1 cellular context compared by ENCODE assay signal in the genomic region with DNA sequence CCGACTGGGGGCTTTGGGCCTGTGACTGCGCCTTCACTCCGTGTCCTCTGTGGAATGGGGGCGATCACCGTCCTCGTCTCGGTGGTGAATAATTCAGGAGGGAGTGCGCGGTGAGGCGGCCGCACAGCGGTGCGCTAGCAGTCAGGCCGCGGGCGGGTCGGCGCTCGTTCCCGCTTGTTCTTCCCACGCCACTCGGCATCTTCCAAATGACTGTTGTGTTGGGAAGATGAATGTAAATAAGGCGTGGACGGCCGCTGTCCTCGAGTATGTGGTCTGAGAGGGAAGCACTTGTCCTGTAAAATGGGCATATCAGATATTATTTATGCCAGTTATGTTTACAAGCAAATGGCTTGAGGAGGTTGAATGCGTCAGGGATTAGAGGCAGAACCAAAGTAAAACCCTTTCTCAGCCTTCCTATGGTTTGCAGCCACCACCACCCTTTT.
TF ChIP-seq lines count a peak whose summit lies in the region.

No MANE protein-coding gene starts in this region.

TF ChIP-seq in GM23338, 12 proteins besides CTCF, POLR2A, EP300 and RAD21 (continued from another document):
- TF ChIP-seq, protein P1, sequence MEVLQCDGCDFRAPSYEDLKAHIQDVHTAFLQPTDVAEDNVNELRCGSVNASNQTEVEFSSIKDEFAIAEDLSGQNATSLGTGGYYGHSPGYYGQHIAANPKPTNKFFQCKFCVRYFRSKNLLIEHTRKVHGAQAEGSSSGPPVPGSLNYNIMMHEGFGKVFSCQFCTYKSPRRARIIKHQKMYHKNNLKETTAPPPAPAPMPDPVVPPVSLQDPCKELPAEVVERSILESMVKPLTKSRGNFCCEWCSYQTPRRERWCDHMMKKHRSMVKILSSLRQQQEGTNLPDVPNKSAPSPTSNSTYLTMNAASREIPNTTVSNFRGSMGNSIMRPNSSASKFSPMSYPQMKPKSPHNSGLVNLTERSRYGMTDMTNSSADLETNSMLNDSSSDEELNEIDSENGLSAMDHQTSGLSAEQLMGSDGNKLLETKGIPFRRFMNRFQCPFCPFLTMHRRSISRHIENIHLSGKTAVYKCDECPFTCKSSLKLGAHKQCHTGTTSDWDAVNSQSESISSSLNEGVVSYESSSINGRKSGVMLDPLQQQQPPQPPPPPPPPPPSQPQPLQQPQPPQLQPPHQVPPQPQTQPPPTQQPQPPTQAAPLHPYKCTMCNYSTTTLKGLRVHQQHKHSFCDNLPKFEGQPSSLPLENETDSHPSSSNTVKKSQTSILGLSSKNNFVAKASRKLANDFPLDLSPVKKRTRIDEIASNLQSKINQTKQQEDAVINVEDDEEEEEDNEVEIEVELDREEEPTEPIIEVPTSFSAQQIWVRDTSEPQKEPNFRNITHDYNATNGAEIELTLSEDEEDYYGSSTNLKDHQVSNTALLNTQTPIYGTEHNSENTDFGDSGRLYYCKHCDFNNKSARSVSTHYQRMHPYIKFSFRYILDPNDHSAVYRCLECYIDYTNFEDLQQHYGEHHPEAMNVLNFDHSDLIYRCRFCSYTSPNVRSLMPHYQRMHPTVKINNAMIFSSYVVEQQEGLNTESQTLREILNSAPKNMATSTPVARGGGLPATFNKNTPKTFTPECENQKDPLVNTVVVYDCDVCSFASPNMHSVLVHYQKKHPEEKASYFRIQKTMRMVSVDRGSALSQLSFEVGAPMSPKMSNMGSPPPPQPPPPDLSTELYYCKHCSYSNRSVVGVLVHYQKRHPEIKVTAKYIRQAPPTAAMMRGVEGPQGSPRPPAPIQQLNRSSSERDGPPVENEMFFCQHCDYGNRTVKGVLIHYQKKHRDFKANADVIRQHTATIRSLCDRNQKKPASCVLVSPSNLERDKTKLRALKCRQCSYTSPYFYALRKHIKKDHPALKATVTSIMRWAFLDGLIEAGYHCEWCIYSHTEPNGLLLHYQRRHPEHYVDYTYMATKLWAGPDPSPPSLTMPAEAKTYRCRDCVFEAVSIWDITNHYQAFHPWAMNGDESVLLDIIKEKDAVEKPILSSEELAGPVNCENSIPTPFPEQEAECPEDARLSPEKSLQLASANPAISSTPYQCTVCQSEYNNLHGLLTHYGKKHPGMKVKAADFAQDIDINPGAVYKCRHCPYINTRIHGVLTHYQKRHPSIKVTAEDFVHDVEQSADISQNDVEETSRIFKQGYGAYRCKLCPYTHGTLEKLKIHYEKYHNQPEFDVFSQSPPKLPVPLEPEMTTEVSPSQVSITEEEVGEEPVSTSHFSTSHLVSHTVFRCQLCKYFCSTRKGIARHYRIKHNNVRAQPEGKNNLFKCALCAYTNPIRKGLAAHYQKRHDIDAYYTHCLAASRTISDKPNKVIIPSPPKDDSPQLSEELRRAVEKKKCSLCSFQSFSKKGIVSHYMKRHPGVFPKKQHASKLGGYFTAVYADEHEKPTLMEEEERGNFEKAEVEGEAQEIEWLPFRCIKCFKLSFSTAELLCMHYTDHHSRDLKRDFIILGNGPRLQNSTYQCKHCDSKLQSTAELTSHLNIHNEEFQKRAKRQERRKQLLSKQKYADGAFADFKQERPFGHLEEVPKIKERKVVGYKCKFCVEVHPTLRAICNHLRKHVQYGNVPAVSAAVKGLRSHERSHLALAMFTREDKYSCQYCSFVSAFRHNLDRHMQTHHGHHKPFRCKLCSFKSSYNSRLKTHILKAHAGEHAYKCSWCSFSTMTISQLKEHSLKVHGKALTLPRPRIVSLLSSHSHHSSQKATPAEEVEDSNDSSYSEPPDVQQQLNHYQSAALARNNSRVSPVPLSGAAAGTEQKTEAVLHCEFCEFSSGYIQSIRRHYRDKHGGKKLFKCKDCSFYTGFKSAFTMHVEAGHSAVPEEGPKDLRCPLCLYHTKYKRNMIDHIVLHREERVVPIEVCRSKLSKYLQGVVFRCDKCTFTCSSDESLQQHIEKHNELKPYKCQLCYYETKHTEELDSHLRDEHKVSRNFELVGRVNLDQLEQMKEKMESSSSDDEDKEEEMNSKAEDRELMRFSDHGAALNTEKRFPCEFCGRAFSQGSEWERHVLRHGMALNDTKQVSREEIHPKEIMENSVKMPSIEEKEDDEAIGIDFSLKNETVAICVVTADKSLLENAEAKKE (CRISPR knock-in tag; IDR thresholded peaks at IDR 0.05) = no peak
- TF ChIP-seq, protein P2, sequence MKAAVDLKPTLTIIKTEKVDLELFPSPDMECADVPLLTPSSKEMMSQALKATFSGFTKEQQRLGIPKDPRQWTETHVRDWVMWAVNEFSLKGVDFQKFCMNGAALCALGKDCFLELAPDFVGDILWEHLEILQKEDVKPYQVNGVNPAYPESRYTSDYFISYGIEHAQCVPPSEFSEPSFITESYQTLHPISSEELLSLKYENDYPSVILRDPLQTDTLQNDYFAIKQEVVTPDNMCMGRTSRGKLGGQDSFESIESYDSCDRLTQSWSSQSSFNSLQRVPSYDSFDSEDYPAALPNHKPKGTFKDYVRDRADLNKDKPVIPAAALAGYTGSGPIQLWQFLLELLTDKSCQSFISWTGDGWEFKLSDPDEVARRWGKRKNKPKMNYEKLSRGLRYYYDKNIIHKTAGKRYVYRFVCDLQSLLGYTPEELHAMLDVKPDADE (IDR thresholded peaks at IDR 0.05) = no peak
- TF ChIP-seq JUNB (IDR thresholded peaks at IDR 0.05; ENCODE audit: unreplicated experiment) (no peak), ZNF331 (CRISPR knock-in tag; IDR thresholded peaks at IDR 0.05; ENCODE audit: low read depth) (no peak), POLR2AphosphoS5 (IDR thresholded peaks at IDR 0.05; ENCODE audit: low read depth) (no peak), CREB1 (CRISPR knock-in tag; IDR thresholded peaks at IDR 0.05; ENCODE audit: low read depth) (no peak), ZNF114 (CRISPR knock-in tag; IDR thresholded peaks at IDR 0.05) (no peak)
TF ChIP-seq in GM23338: peak in this region for 0.
